Comparison of ENCODE assay signal across 17 cellular contexts in genomic region chr4:95118507-95118906, GRCh38.
"Had no signal": no experiment of that assay in that cellular context is flagged by ENCODE, and none has a peak within 500 bp of the region (broad histone marks: within the 10 kb centered on the region; RNA-seq: fewer than 3 reads in every experiment).

No MANE protein-coding gene starts in this region.

- FAIRE-seq: keratinocyte had no signal

- ATAC-seq: activated naive CD4-positive, alpha-beta T cell treated with anti-CD3 and anti-CD28 coated beads, Interleukin-2, amount 50 U/mL, for 72 hours; activated T-cell treated with anti-CD3 and anti-CD28 coated beads, Interleukin-2, amount 50 U/mL, for 72 hours; sciatic nerve; stimulated activated effector memory CD8-positive, alpha-beta T cell treated with anti-CD3 and anti-CD28 coated beads, Interleukin-12 subunit alpha, Interleukin-12 subunit beta, amount 100 ng/mL, for 72 hours had no signal

- DNase-seq: activated CD4-positive, alpha-beta T cell treated with anti-CD3 and anti-CD28 coated beads, Interleukin-2, amount 10 ng/mL, durations not matched to agents 24 days and 14 days; activated CD4-positive, CD25-positive, alpha-beta regulatory T cell; activated CD8-positive, alpha-beta memory T cell treated with anti-CD3 and anti-CD28 coated beads, Interleukin-2, amount 50 U/mL, for 48 hours; activated gamma-delta T cell; activated T-cell treated with anti-CD3 and anti-CD28 coated beads, Interleukin-2, amount 50 U/mL, for 72 hours; amniotic stem cell; effector CD4-positive, alpha-beta T cell; left ventricle myocardium inferior; mesenchymal stem cell; nephron progenitor cell; spleen; stimulated activated CD4-positive, alpha-beta T cell treated with anti-CD3 and anti-CD28 coated beads, Interleukin-1b, Interleukin-23, amount 100 ng/mL, for 48 hours; uterus had no signal
